23 cellular contexts compared by ENCODE assay signal in genomic region chr1:217506878-217507277, GRCh38.
A peak's percentile ranks its signal among the peaks of the same experiment; 100 is the strongest.
DNase-seq lines count a peak whose midpoint lies in the region; ATAC-seq, FAIRE-seq and TF ChIP-seq lines count a peak whose summit lies in the region.
"Had no signal": no experiment of that assay in that cellular context is flagged by ENCODE, and none has a peak within 500 bp of the region (broad histone marks: within the 10 kb centered on the region; RNA-seq: fewer than 3 reads in every experiment).

No MANE protein-coding gene starts in this region.

- H3K9me3 ChIP-seq in GM23248 (ENCODE audit: low read depth) (no peaks in the 10 kb centered on the region), keratinocyte (ENCODE audit: control insufficient read depth, low read depth, low read length) (no peaks in the 10 kb centered on the region), MM.1S (replicated peaks; ENCODE audit: insufficient read depth, low read length) (no peaks in the 10 kb centered on the region), vagina (no peaks in the 10 kb centered on the region)
- H3K9me3 ChIP-seq: colonic mucosa, right atrium auricular region, SJSA1, tibial artery had no signal

- H4K20me1 ChIP-seq in GM23248 (ENCODE audit: insufficient read depth), result no peaks in the 10 kb centered on the region
- no peaks in the 10 kb centered on the region for H4K20me1 ChIP-seq in keratinocyte (ENCODE audit: control insufficient read depth, extremely low read depth, insufficient read depth, low read length)
- no peaks in the 10 kb centered on the region for H4K20me1 ChIP-seq in MM.1S (ENCODE audit: insufficient read depth, low read length)

- dilution Hi-C loops in keratinocyte (cut with MboI; ENCODE audit: extremely low pct_ligation_motif_present, low sequenced_read_pairs), result no loop called here

- TF ChIP-seq POLR2A in vagina (IDR thresholded peaks at IDR 0.05), result no peak

- no peak overlapping the region for H3K9ac ChIP-seq in GM23248
- H3K9ac ChIP-seq in keratinocyte (ENCODE audit: control insufficient read depth, extremely low read depth, insufficient read depth, low read length), result no peak overlapping the region
- no peak overlapping the region for H3K9ac ChIP-seq in MM.1S (ENCODE audit: low read length)

- in situ Hi-C loops in GM23248 (cut with MboI), result no loop called here
- in situ Hi-C loops in SK-MEL-5 (cut with HindIII; ENCODE audit: low pct_unique_long_range_greater_than_20kb, low sequenced_read_pairs), result no loop called here

- H3K27ac ChIP-seq in GM23248, result no peak overlapping the region
- peak overlapping the region; percentile 59 for H3K27ac ChIP-seq in keratinocyte (ENCODE audit: control insufficient read depth, insufficient read depth, low read length)
- H3K27ac ChIP-seq in MM.1S (ENCODE audit: low read length), result no peak overlapping the region
- H3K27ac ChIP-seq in vagina, result no peak overlapping the region
- H3K27ac ChIP-seq: colonic mucosa, right atrium auricular region, SJSA1, tibial artery had no signal

- H3K4me1 ChIP-seq in GM23248 (ENCODE audit: insufficient read depth) (no peaks in the 10 kb centered on the region), keratinocyte (ENCODE audit: control insufficient read depth, extremely low read depth, insufficient read depth, low read length) (peaks cover 12% of the 10 kb centered on the region), MM.1S (ENCODE audit: low read length) (no peaks in the 10 kb centered on the region), vagina (no peaks in the 10 kb centered on the region)
- H3K4me1 ChIP-seq: colonic mucosa, right atrium auricular region, SJSA1, tibial artery had no signal

- H3K36me3 ChIP-seq in GM23248 (ENCODE audit: low read depth) (no peaks in the 10 kb centered on the region), keratinocyte (ENCODE audit: control insufficient read depth in 2 of 2, extremely low read depth in 1 of 2, insufficient read depth in 2 of 2, low read length in 2 of 2) (no peaks in the 10 kb centered on the region), MM.1S (replicated peaks; ENCODE audit: insufficient read depth, low read length) (no peaks in the 10 kb centered on the region), vagina (no peaks in the 10 kb centered on the region)
- H3K36me3 ChIP-seq: colonic mucosa, right atrium auricular region had no signal

- 52 to 54% methylated on average over 2 of the region's 2 CpGs for WGBS in GM23248 (ENCODE audit: low coverage in 1 of 2, low lambda C conversion rate in 2 of 2, missing lambda C conversion rate in 2 of 2), 2 experiments

- no peaks in the 10 kb centered on the region for H3K9me2 ChIP-seq in GM23248 (ENCODE audit: insufficient read depth)
- H3K9me2 ChIP-seq in MM.1S (replicated peaks; ENCODE audit: insufficient read depth, low read length), result no peaks in the 10 kb centered on the region

- H3F3A ChIP-seq in GM23248 (ENCODE audit: insufficient read depth), result no peaks in the 10 kb centered on the region
- H3F3A ChIP-seq in MM.1S (ENCODE audit: insufficient read depth, low read length), result no peaks in the 10 kb centered on the region

- ATAC-seq in HG03520 (IDR thresholded peaks at IDR 0.05; ENCODE audit: unreplicated experiment), result no peak
- ATAC-seq: stimulated activated naive B cell treated with anti-CD40 and anti-IgM and Interleukin-4, amounts not matched to agents 10 μg/mL and 1 μg/mL and 100 μg/mL, for 72 hours had no signal

- H3K27me3 ChIP-seq in GM23248 (replicated peaks; ENCODE audit: insufficient read depth), result no peaks in the 10 kb centered on the region
- no peaks in the 10 kb centered on the region for H3K27me3 ChIP-seq in keratinocyte (ENCODE audit: control insufficient read depth, extremely low read depth, insufficient read depth, low read length)
- H3K27me3 ChIP-seq in MM.1S (replicated peaks; ENCODE audit: insufficient read depth, low read length), result no peaks in the 10 kb centered on the region
- no peaks in the 10 kb centered on the region for H3K27me3 ChIP-seq in vagina
- H3K27me3 ChIP-seq: colonic mucosa, right atrium auricular region, SJSA1, tibial artery had no signal

- no peak for TF ChIP-seq CTCF in keratinocyte (optimal IDR thresholded peaks at IDR 0.05 in 1 of 3, IDR thresholded peaks at IDR 0.05 in 1 of 3, conservative IDR thresholded peaks at IDR 0.05 in 1 of 3; ENCODE audit: extremely low read depth in 1 of 3, insufficient read depth in 2 of 3, low read length in 3 of 3)
- TF ChIP-seq CTCF in MM.1S (IDR thresholded peaks at IDR 0.05; ENCODE audit: low read length), result no peak
- no peak for TF ChIP-seq CTCF in vagina (IDR thresholded peaks at IDR 0.05)

- peak; percentile 67 for FAIRE-seq in keratinocyte (lab: Jason Lieb, UNC)

- no peaks in the 10 kb centered on the region for H3K9me1 ChIP-seq in keratinocyte (ENCODE audit: control insufficient read depth, extremely low read depth, insufficient read depth, low read length)

- H2AFZ ChIP-seq in GM23248 (no peak overlapping the region), keratinocyte (ENCODE audit: control insufficient read depth, low read length) (no peak overlapping the region), MM.1S (ENCODE audit: low read length) (no peak overlapping the region)

- no peaks in the 10 kb centered on the region for H3K79me2 ChIP-seq in GM23248 (ENCODE audit: insufficient read depth)
- no peaks in the 10 kb centered on the region for H3K79me2 ChIP-seq in keratinocyte (ENCODE audit: control insufficient read depth, insufficient read depth, low read length)
- no peaks in the 10 kb centered on the region for H3K79me2 ChIP-seq in MM.1S (ENCODE audit: low read length)

- H3K4me3 ChIP-seq in GM23248 (no peak overlapping the region), keratinocyte (ENCODE audit: control insufficient read depth in 2 of 3, extremely low read depth in 1 of 3, insufficient read depth in 2 of 3, low read depth in 1 of 3, low read length in 3 of 3) (no peak overlapping the region), MM.1S (ENCODE audit: low read length) (no peak overlapping the region), vagina (no peak overlapping the region)
- H3K4me3 ChIP-seq: colonic mucosa, right atrium auricular region, SJSA1, tibial artery had no signal

- H3K4me2 ChIP-seq in GM23248 (ENCODE audit: unreplicated experiment) (no peak overlapping the region), keratinocyte (ENCODE audit: control insufficient read depth, extremely low read depth, insufficient read depth, low read depth, low read length) (no peak overlapping the region), MM.1S (ENCODE audit: low read depth, low read length) (no peak overlapping the region)

- DNase-seq in GM23248, result peak; percentile 43
- DNase-seq in LHCN-M2 (ENCODE audit: low read depth), result peak; percentile 74
- DNase-seq in SK-MEL-5 (ENCODE audit: low read depth, low spot score), result peak; percentile 51
- DNase-seq in keratinocyte (ENCODE audit: low read depth, low spot score), result peak; percentile 50
- no peak for DNase-seq in MM.1S
- no peak for DNase-seq in vagina (ENCODE audit: extremely low spot score in 2 of 2)
- DNase-seq: activated CD4-positive, alpha-beta T cell treated with anti-CD3 and anti-CD28 coated beads, Interleukin-2, amount 50 U/mL, for 48 hours; activated naive CD4-positive, alpha-beta T cell treated with anti-CD3 and anti-CD28 coated beads for 36 hours; CD8-positive, alpha-beta memory T cell; colonic mucosa; DND-41; hippocampal formation; islet precursor cell; Karpas-422; NCI-H1105 treated with DMSO at 0.1 percent for 48 hours; NCI-H510A treated with DMSO at 0.1 percent for 48 hours; OCI-M1; stimulated activated naive B cell treated with anti-CD40 and anti-IgM and Interleukin-4, amounts not matched to agents 10 μg/mL and 1 μg/mL and 100 μg/mL, for 72 hours; T-helper 2 cell; tibial artery had no signal

- intact Hi-C loops in vagina (cut with DNase I), result no loop called here

Comparison
In these comparisons a context has a peak if more than half of its experiments do, and no peak if none do; other contexts are left out.
1. DNase-seq: peak in GM23248 (single experiment), LHCN-M2 (single experiment), SK-MEL-5 (single experiment) and keratinocyte (single experiment); none in MM.1S (single experiment) and vagina (0 of 2).